ENCODE assay signal across 1 cellular context in genomic region chr1:23368562-23369334, GRCh38.
TF ChIP-seq lines count a peak whose summit lies in the region.

No MANE protein-coding gene starts in this region.

TF ChIP-seq in K562, 482 proteins besides CTCF, POLR2A, EP300 and RAD21 (continued from another document and continues in another):
- TF ChIP-seq RERE (CRISPR knock-in tag; IDR thresholded peaks at IDR 0.05; ENCODE audit: borderline replicate concordance) (no peak), ZFPM2 (CRISPR knock-in tag; IDR thresholded peaks at IDR 0.05) (peak; percentile 61; the same call in 1 of the 2 replicates), JUN (IDR thresholded peaks at IDR 0.05; ENCODE audit: borderline replicate concordance, low read depth, low read length) (0 out of 2 replicates have a peak, but pooled peaks have one; percentile 6), JUN (CRISPR knock-in tag; IDR thresholded peaks at IDR 0.05; ENCODE audit: borderline replicate concordance) (no peak), CCNT2 (IDR thresholded peaks at IDR 0.05; ENCODE audit: borderline replicate concordance, extremely low read depth, insufficient read length, low read depth, low read length) (peak; percentile 93), NR1H2 (CRISPR knock-in tag; IDR thresholded peaks at IDR 0.05) (peak; percentile 81; the same call in 1 of the 2 replicates), ZC3H11A (IDR thresholded peaks at IDR 0.05; ENCODE audit: low read depth, low read length) (no peak), COPS2 (conservative IDR thresholded peaks at IDR 0.05) (no peak), GATA2 (CRISPR knock-in tag; IDR thresholded peaks at IDR 0.05) (peak; percentile 1; the same call in 1 of the 2 replicates), E2F8 (IDR thresholded peaks at IDR 0.05; ENCODE audit: low read depth, partially characterized antibody) (peak; percentile 41), MIER1 (IDR thresholded peaks at IDR 0.05; ENCODE audit: low read depth) (no peak), ZNF212 (CRISPR knock-in tag; IDR thresholded peaks at IDR 0.05) (peak; percentile 90; the same call in 1 of the 2 replicates), E2F1 (CRISPR knock-in tag; IDR thresholded peaks at IDR 0.05) (no peak; the same call in none of the 2 replicates), ZNF830 (CRISPR knock-in tag; IDR thresholded peaks at IDR 0.05) (peak; percentile 73), PCBP1 (IDR thresholded peaks at IDR 0.05; ENCODE audit: low read depth, low read length, poor library complexity, severe bottlenecking) (peak; percentile 89), ZNF282 (CRISPR knock-in tag; IDR thresholded peaks at IDR 0.05) (no peak), NUFIP1 (IDR thresholded peaks at IDR 0.05; ENCODE audit: partially characterized antibody) (no peak), MXI1 (IDR thresholded peaks at IDR 0.05; ENCODE audit: low read depth, low read length) (peak; percentile 60), ELF1 (tag; IDR thresholded peaks at IDR 0.05) (peak; percentile 70), CGGBP1 (CRISPR knock-in tag; IDR thresholded peaks at IDR 0.05) (no peak), ATF6 (CRISPR knock-in tag; IDR thresholded peaks at IDR 0.05) (peak; percentile 59; the same call in 1 of the 2 replicates), ZNF449 (CRISPR knock-in tag; IDR thresholded peaks at IDR 0.05) (no peak), KLF13 (tag; IDR thresholded peaks at IDR 0.05; ENCODE audit: borderline replicate concordance, low read depth) (peak; percentile 12; the same call in 1 of the 2 replicates), NFE2L1 (tag; IDR thresholded peaks at IDR 0.05; ENCODE audit: borderline replicate concordance, low read depth) (no peak), ZKSCAN1 (IDR thresholded peaks at IDR 0.05; ENCODE audit: low read depth, low read length) (no peak), BRF1 (IDR thresholded peaks at IDR 0.05; ENCODE audit: borderline replicate concordance, extremely low read depth, insufficient read length) (no peak), ZBTB33 (CRISPR knock-in tag; IDR thresholded peaks at IDR 0.05) (peak; percentile 62; the same call in 1 of the 2 replicates), ZBTB49 (CRISPR knock-in tag; IDR thresholded peaks at IDR 0.05; ENCODE audit: borderline replicate concordance) (0 out of 2 replicates have a peak, but pooled peaks have one; percentile 54), ATF1 (CRISPR knock-in tag; IDR thresholded peaks at IDR 0.05) (peak; percentile 79), ATF1 (tag; IDR thresholded peaks at IDR 0.05) (peak; percentile 99), PATZ1 (CRISPR knock-in tag; IDR thresholded peaks at IDR 0.05; ENCODE audit: borderline replicate concordance) (peak; percentile 84), MYNN (IDR thresholded peaks at IDR 0.05) (no peak), MYNN (CRISPR knock-in tag; IDR thresholded peaks at IDR 0.05) (no peak), RBM14 (IDR thresholded peaks at IDR 0.05; ENCODE audit: borderline replicate concordance, insufficient read depth, low read depth, low read length) (0 out of 2 replicates have a peak, but pooled peaks have one; percentile 76), NFIC (IDR thresholded peaks at IDR 0.05) (peak; percentile 71), RNF2 (IDR thresholded peaks at IDR 0.05) (peak; percentile 67), PHF21A (IDR thresholded peaks at IDR 0.05; ENCODE audit: borderline replicate concordance, low read depth) (peak; percentile 44; the same call in 1 of the 2 replicates), KLF6 (CRISPR knock-in tag; IDR thresholded peaks at IDR 0.05; ENCODE audit: borderline replicate concordance) (peak; percentile 29; the same call in 1 of the 2 replicates), IRF9 (tag; IDR thresholded peaks at IDR 0.05) (no peak)
